In genomic region chr22:46295277-46295971, GRCh38 we compare ENCODE assay signal across 9 cellular contexts. TPM values are rescaled to one million over a fixed set of nuclear protein-coding genes. Genes with fewer than 3 reads are reported as not detected.
DNase-seq lines count a peak whose midpoint lies in the region; ATAC-seq, FAIRE-seq and TF ChIP-seq lines count a peak whose summit lies in the region.
"Had no signal": no experiment of that assay in that cellular context is flagged by ENCODE, and none has a peak within 500 bp of the region (broad histone marks: within the 10 kb centered on the region; RNA-seq: fewer than 3 reads in every experiment).

No MANE protein-coding gene starts in this region.

- peaks cover 15% of the 10 kb centered on the region for H3K4me1 Mint-ChIP-seq in activated naive CD8-positive, alpha-beta T cell treated with anti-CD3 and anti-CD28 coated beads for 36 hours

- H3K36me3 ChIP-seq in heart left ventricle (peaks cover 0 to 29% (median 20%) of the 10 kb centered on the region in 9 donors), lower lobe of right lung (peaks cover 27% of the 10 kb centered on the region)

- peaks cover 8% of the 10 kb centered on the region for H3K27me3 Mint-ChIP-seq in activated naive CD8-positive, alpha-beta T cell treated with anti-CD3 and anti-CD28 coated beads for 36 hours

- H3K4me3 Mint-ChIP-seq in activated naive CD8-positive, alpha-beta T cell treated with anti-CD3 and anti-CD28 coated beads for 36 hours = peak overlapping the region; percentile 90

- no peak for ATAC-seq in heart left ventricle
- no peak for ATAC-seq in lower lobe of right lung
- no peak for ATAC-seq in HG02623 (IDR thresholded peaks at IDR 0.05; ENCODE audit: unreplicated experiment)
- ATAC-seq in HG02884 (IDR thresholded peaks at IDR 0.05; ENCODE audit: unreplicated experiment) = no peak

- no peaks in the 10 kb centered on the region for H3K9me3 Mint-ChIP-seq in activated naive CD8-positive, alpha-beta T cell treated with anti-CD3 and anti-CD28 coated beads for 36 hours

- no peak for TF ChIP-seq CTCF in heart left ventricle (IDR thresholded peaks at IDR 0.05)
- no peak for TF ChIP-seq CTCF in lower lobe of right lung (IDR thresholded peaks at IDR 0.05)

- H3K27ac Mint-ChIP-seq in activated naive CD8-positive, alpha-beta T cell treated with anti-CD3 and anti-CD28 coated beads for 36 hours = peak overlapping the region; percentile 61

- peak overlapping the region in 8 of 12 donors; percentile 53 to 74 (median 63) for H3K4me3 ChIP-seq in heart left ventricle
- H3K4me3 ChIP-seq in lower lobe of right lung = peak overlapping the region; percentile 83

- no peak for FAIRE-seq in urothelium cell line (lab: Jason Lieb, UNC)

- H3K27me3 ChIP-seq in heart left ventricle = no peaks in the 10 kb centered on the region
- no peaks in the 10 kb centered on the region for H3K27me3 ChIP-seq in lower lobe of right lung (ENCODE audit: low read depth)

- 62 to 76% (median 69%) methylated on average over 3 to 4 of the region's 4 CpGs for WGBS in heart left ventricle, 4 donors

- TF ChIP-seq POLR2A in heart left ventricle (IDR thresholded peaks at IDR 0.05) = no peak

- no peak for DNase-seq in heart left ventricle
- DNase-seq in cardiac septum (ENCODE audit: low spot score) = no peak
- DNase-seq in activated naive CD8-positive, alpha-beta T cell treated with anti-CD3 and anti-CD28 coated beads for 36 hours = no peak
- peak; percentile 38 for DNase-seq in lower lobe of right lung
- peak; percentile 21 for DNase-seq in urothelium cell line (ENCODE audit: low spot score)
- DNase-seq in DMS153 treated with DMSO at 0.1 percent for 48 hours (lab: John Stamatoyannopoulos, UW; ENCODE audit: unreplicated experiment) = no peak
- DNase-seq: NCI-H1105 treated with DMSO at 0.1 percent for 48 hours had no signal

- peaks cover 36% of the 10 kb centered on the region for H3K36me3 Mint-ChIP-seq in activated naive CD8-positive, alpha-beta T cell treated with anti-CD3 and anti-CD28 coated beads for 36 hours

- H3K9me3 ChIP-seq in heart left ventricle = peaks cover 0 to 7% (median 0%) of the 10 kb centered on the region in 12 donors
- H3K9me3 ChIP-seq in lower lobe of right lung = peaks cover 4% of the 10 kb centered on the region

- H3K4me1 ChIP-seq in heart left ventricle = peaks cover 0 to 37% (median 16%) of the 10 kb centered on the region in 12 donors
- peaks cover 16% of the 10 kb centered on the region for H3K4me1 ChIP-seq in lower lobe of right lung

- intact Hi-C loops in heart left ventricle (cut with DNase I) = loop anchor here in 6 of 10 donors (5.0 kb wide), 5 partner anchors 38 to 173 kb away; partner anchors contain the start of genes CDPF1 (in 1 of the 6) and PPARA (in 1 of the 6)
- intact Hi-C loops in cardiac septum (cut with DNase I) = loop anchor here (5.0 kb wide), 1 partner anchor 173 kb away; no protein-coding TSS in a partner anchor
- intact Hi-C loops in lower lobe of right lung (cut with DNase I) = no loop called here

- peak overlapping the region in 10 of 12 donors; percentile 85 to 99 (median 88) for H3K27ac ChIP-seq in heart left ventricle
- H3K27ac ChIP-seq in lower lobe of right lung = peak overlapping the region; percentile 97

RNA-seq across cellular contexts. Expression of gene GTSE1, which starts 1.2 kb away (rescaled TPM):
- 1 to 10 TPM in 2 of 9 donors, under 1 TPM in 6, not detected in 1; 0.21 to 6.9 (median 0.64) TPM for total RNA-seq in heart left ventricle
- polyA plus RNA-seq in heart left ventricle = under 1 TPM; 0.19 to 0.62 TPM
- total RNA-seq in cardiac septum = 0.32 TPM
- total RNA-seq in activated naive CD8-positive, alpha-beta T cell treated with anti-CD3 and anti-CD28 coated beads for 36 hours = 10 to 100 TPM; 37.3 to 42.0 TPM
- 1.4 TPM for total RNA-seq in lower lobe of right lung

RNA-seq across cellular contexts. Expression of gene TTC38, which starts 27.6 kb away (rescaled TPM):
- total RNA-seq in heart left ventricle (10 to 100 TPM; 21.3 to 72.4 (median 25.3) TPM), cardiac septum (21.5 TPM), lower lobe of right lung (26.8 TPM)
- polyA plus RNA-seq in heart left ventricle = 10 to 100 TPM; 15.5 to 34.8 TPM
- 1 to 10 TPM; 6.6 to 7.9 TPM for total RNA-seq in activated naive CD8-positive, alpha-beta T cell treated with anti-CD3 and anti-CD28 coated beads for 36 hours

RNA-seq across cellular contexts. Expression of gene PKDREJ, which starts 32.3 kb away (rescaled TPM):
- total RNA-seq in heart left ventricle (under 1 TPM in 7 of 9 donors, not detected in 2; 0.04 to 0.16 (median 0.13) TPM), cardiac septum (0.11 TPM), lower lobe of right lung (not detected)
- polyA plus RNA-seq in heart left ventricle = under 1 TPM; 0.03 to 0.04 TPM
- total RNA-seq in activated naive CD8-positive, alpha-beta T cell treated with anti-CD3 and anti-CD28 coated beads for 36 hours = not detected

RNA-seq across cellular contexts. Expression of gene TRMU, which starts 40.1 kb away (rescaled TPM):
- total RNA-seq in heart left ventricle (10 to 100 TPM; 24.3 to 43.7 (median 32.5) TPM), cardiac septum (34.7 TPM), lower lobe of right lung (33.5 TPM)
- polyA plus RNA-seq in heart left ventricle = 10 to 100 TPM; 47.8 to 48.7 TPM
- 10 to 100 TPM; 60.2 to 70.0 TPM for total RNA-seq in activated naive CD8-positive, alpha-beta T cell treated with anti-CD3 and anti-CD28 coated beads for 36 hours

RNA-seq across cellular contexts. Expression of gene CDPF1, which starts 45.3 kb away (rescaled TPM):
- 10 to 100 TPM in 2 of 9 donors, 1 to 10 TPM in 7; 7.4 to 13.6 (median 9.3) TPM for total RNA-seq in heart left ventricle
- polyA plus RNA-seq in heart left ventricle = 10 to 100 TPM in 1 of 2 donors, 1 to 10 TPM in 1; 9.0 to 11.9 TPM
- total RNA-seq in cardiac septum = 7.6 TPM
- 10 to 100 TPM in 1 of 2 experiments, 1 to 10 TPM in 1; 8.4 to 10.7 TPM for total RNA-seq in activated naive CD8-positive, alpha-beta T cell treated with anti-CD3 and anti-CD28 coated beads for 36 hours
- 7.1 TPM for total RNA-seq in lower lobe of right lung

Comparison
In these comparisons a context has a peak if more than half of its experiments do, and no peak if none do; other contexts are left out.
1. DNase-seq: peak in lower lobe of right lung (single experiment) and urothelium cell line (single experiment); none in heart left ventricle (0 of 5), cardiac septum (single experiment), activated naive CD8-positive, alpha-beta T cell treated with anti-CD3 and anti-CD28 coated beads for 36 hours (single experiment) and DMS153 treated with DMSO at 0.1 percent for 48 hours (single experiment).
2. RNA of gene GTSE1, which starts 1.2 kb away (total RNA-seq): 37.3 to 42.0 TPM in activated naive CD8-positive, alpha-beta T cell treated with anti-CD3 and anti-CD28 coated beads for 36 hours; 1.4 TPM in lower lobe of right lung (single experiment), 0.21 to 6.9 TPM in heart left ventricle and 0.32 TPM in cardiac septum (single experiment); every median in the first group is over 4 times any median in the second.